Comparison of ENCODE assay signal across 22 cellular contexts in genomic region chr2:98854675-98855074, GRCh38.
"Had no signal": no experiment of that assay in that cellular context is flagged by ENCODE, and none has a peak within 500 bp of the region (broad histone marks: within the 10 kb centered on the region; RNA-seq: fewer than 3 reads in every experiment).

No MANE protein-coding gene starts in this region.

- H3K27ac ChIP-seq: epithelial cell of prostate, esophagus squamous epithelium, skin epidermis, thoracic aorta, uterus, WERI-Rb-1 had no signal

- ATAC-seq: activated CD4-positive, CD25-positive, alpha-beta regulatory T cell treated with anti-CD3 and anti-CD28 coated beads, Interleukin-2, amount 50 U/mL, for 24 hours; left ventricle myocardium superior; sciatic nerve; stimulated activated effector memory CD8-positive, alpha-beta T cell treated with anti-CD3 and anti-CD28 coated beads, Interleukin-12 subunit alpha, Interleukin-12 subunit beta, amount 100 ng/mL, for 72 hours had no signal

- H3K4me1 ChIP-seq: esophagus squamous epithelium, uterus had no signal

- H3K9me3 ChIP-seq: thoracic aorta had no signal

- H3K27me3 ChIP-seq: uterus had no signal

- DNase-seq: activated CD4-positive, alpha-beta T cell treated with anti-CD3 and anti-CD28 coated beads for 48 hours; activated CD4-positive, alpha-beta T cell treated with anti-CD3 and anti-CD28 coated beads, Interleukin-2, amount 50 U/mL, for 48 hours; activated CD8-positive, alpha-beta memory T cell treated with anti-CD3 and anti-CD28 coated beads for 24 hours; activated effector memory CD4-positive, alpha-beta T cell treated with Interleukin-2 at 50 U/mL for 16 hours; activated naive CD4-positive, alpha-beta T cell treated with Interleukin-2 at 50 U/mL for 16 hours; anterior cingulate cortex; dermis blood vessel endothelial cell; effector CD4-positive, alpha-beta T cell; esophagus squamous epithelium; foreskin melanocyte; islet precursor cell; left ventricle myocardium superior; stimulated activated CD4-positive, alpha-beta T cell treated with anti-CD3 and anti-CD28 coated beads, Interleukin-4, amount 100 ng/mL, for 24 hours; trophoblast cell; uterus; WERI-Rb-1 had no signal

- H3K4me3 ChIP-seq: esophagus squamous epithelium, skin epidermis, thoracic aorta, uterus had no signal

- H3K36me3 ChIP-seq: esophagus squamous epithelium, thoracic aorta, uterus, WERI-Rb-1 had no signal
